In the genomic region with DNA sequence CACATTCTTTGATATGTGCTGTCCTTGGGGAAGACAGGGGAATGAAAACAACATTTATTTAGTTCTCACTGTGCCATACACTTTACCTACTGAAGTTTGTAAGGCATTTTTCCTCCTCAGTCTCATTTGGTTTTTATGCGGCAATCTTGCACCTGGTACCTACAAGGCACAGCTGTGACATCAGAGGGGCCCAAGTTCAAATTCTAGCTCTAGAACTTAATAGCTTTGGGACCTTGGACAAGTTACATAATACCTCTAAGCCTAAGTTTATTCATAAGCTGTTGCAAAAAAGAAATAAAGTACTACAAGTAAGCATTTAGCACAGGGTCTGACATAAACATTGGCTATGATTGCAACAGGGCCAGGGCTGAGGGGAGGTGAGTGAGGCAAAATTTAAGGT, we compare ENCODE assay signal across 9 cellular contexts. TPM values are rescaled to one million over a fixed set of nuclear protein-coding genes. Genes with fewer than 3 reads are reported as not detected.
"Had no signal": no experiment of that assay in that cellular context is flagged by ENCODE, and none has a peak within 500 bp of the region (broad histone marks: within the 10 kb centered on the region; RNA-seq: fewer than 3 reads in every experiment).

No MANE protein-coding gene starts in this region.

- FAIRE-seq: G401.6, GM12878, GM12891, GM12892, GM18507, GM19239 had no signal

- DNase-seq: GDM1, GF-D8 had no signal

- ATAC-seq: GM12878 had no signal

- H3K4me3 ChIP-seq: GM12878 had no signal

RNA-seq across cellular contexts. Expression of a gene that starts 5.6 kb away (rescaled TPM):
- total RNA-seq: G401 had no signal
